ENCODE assay signal across 23 cellular contexts in genomic region chr2:11850082-11850481, GRCh38.
DNase-seq lines count a peak whose midpoint lies in the region; ATAC-seq and TF ChIP-seq lines count a peak whose summit lies in the region.
"Had no signal": no experiment of that assay in that cellular context is flagged by ENCODE, and none has a peak within 500 bp of the region (broad histone marks: within the 10 kb centered on the region; RNA-seq: fewer than 3 reads in every experiment).

No MANE protein-coding gene starts in this region.

- POLR2A ChIA-PET in WTC11 (lab: Charles Lee), result no interaction called here

- H3K4me2 ChIP-seq in BLaER1 treated with 17β-estradiol and CSF1 and Interleukin-3, amounts not matched to agents 10 nM and 100 nM, result peak overlapping the region in 7 of 11 experiments; percentile 2 to 40 (median 10); a peak in 7 of 22 replicates
- H3K4me2 ChIP-seq: SK-N-SH had no signal

- H3K27me3 Mint-ChIP-seq in WTC11 (ENCODE audit: low read depth), result no peaks in the 10 kb centered on the region
- H3K27me3 Mint-ChIP-seq in activated T-cell treated with anti-CD3 and anti-CD28 coated beads, Interleukin-2, amount 50 U/mL, for 24 hours, result peaks cover 8% of the 10 kb centered on the region

- peaks cover 11% of the 10 kb centered on the region for H3K4me1 Mint-ChIP-seq in WTC11
- H3K4me1 Mint-ChIP-seq in activated T-cell treated with anti-CD3 and anti-CD28 coated beads, Interleukin-2, amount 50 U/mL, for 24 hours (ENCODE audit: low read depth), result no peaks in the 10 kb centered on the region
- H3K4me1 Mint-ChIP-seq: CD4-positive, alpha-beta memory T cell had no signal

- no peak overlapping the region for H3K4me3 ChIP-seq in BLaER1 treated with 17β-estradiol and CSF1 and Interleukin-3, amounts not matched to agents 10 nM and 100 nM
- H3K4me3 ChIP-seq: K562, pancreas, sigmoid colon, suprapubic skin, uterus had no signal

- H3K9ac ChIP-seq in BLaER1 treated with 17β-estradiol and CSF1 and Interleukin-3, amounts not matched to agents 10 nM and 100 nM, result no peak overlapping the region
- H3K9ac ChIP-seq: SK-N-SH had no signal

- H3K4me3 Mint-ChIP-seq in WTC11, result no peak overlapping the region; the same call in 1 of the 2 replicates
- H3K4me3 Mint-ChIP-seq in activated T-cell treated with anti-CD3 and anti-CD28 coated beads, Interleukin-2, amount 50 U/mL, for 24 hours, result no peak overlapping the region
- H3K4me3 Mint-ChIP-seq: CD4-positive, alpha-beta memory T cell had no signal

- no peak overlapping the region for H3K27ac Mint-ChIP-seq in WTC11
- H3K27ac Mint-ChIP-seq in activated T-cell treated with anti-CD3 and anti-CD28 coated beads, Interleukin-2, amount 50 U/mL, for 24 hours, result no peak overlapping the region
- H3K27ac Mint-ChIP-seq: CD4-positive, alpha-beta memory T cell had no signal

- H3K36me3 Mint-ChIP-seq in WTC11, result peaks cover 19% of the 10 kb centered on the region
- no peaks in the 10 kb centered on the region for H3K36me3 Mint-ChIP-seq in activated T-cell treated with anti-CD3 and anti-CD28 coated beads, Interleukin-2, amount 50 U/mL, for 24 hours (ENCODE audit: low read depth)

- peaks cover 27 to 43% (median 33%) of the 10 kb centered on the region in 11 experiments for H3K9me3 ChIP-seq in BLaER1 treated with 17β-estradiol and CSF1 and Interleukin-3, amounts not matched to agents 10 nM and 100 nM (replicated peaks in 1 of 11)
- H3K9me3 ChIP-seq: pancreas, sigmoid colon, SK-N-SH, suprapubic skin, uterus had no signal

- no peak for TF ChIP-seq CTCF in WTC11 (IDR thresholded peaks at IDR 0.05)

- H3K9me3 Mint-ChIP-seq in WTC11, result peaks cover 30% of the 10 kb centered on the region
- H3K9me3 Mint-ChIP-seq in activated T-cell treated with anti-CD3 and anti-CD28 coated beads, Interleukin-2, amount 50 U/mL, for 24 hours, result peaks cover 7% of the 10 kb centered on the region

- H3K27ac ChIP-seq in BLaER1 treated with 17β-estradiol and CSF1 and Interleukin-3, amounts not matched to agents 10 nM and 100 nM, result no peak overlapping the region
- H3K27ac ChIP-seq: epithelial cell of prostate, pancreas, RWPE1, sigmoid colon, suprapubic skin, uterus, VCaP had no signal

- H3K27me3 ChIP-seq in BLaER1 treated with 17β-estradiol and CSF1 and Interleukin-3, amounts not matched to agents 10 nM and 100 nM, result peaks cover 0 to 37% (median 0%) of the 10 kb centered on the region in 11 experiments; a peak in 4 of 22 replicates
- H3K27me3 ChIP-seq: pancreas, sigmoid colon, suprapubic skin, uterus had no signal

- intact Hi-C loops in head of caudate nucleus (cut with DNase I), result no loop called here

- H3K36me3 ChIP-seq in BLaER1 treated with 17β-estradiol and CSF1 and Interleukin-3, amounts not matched to agents 10 nM and 100 nM, result 0 out of 22 replicates have a peak, but pooled peaks cover 0 to 3% (median 0%) of the 10 kb centered on the region in 11 experiments
- H3K36me3 ChIP-seq: pancreas, sigmoid colon, suprapubic skin, uterus had no signal

- DNase-seq in WTC11 (ENCODE audit: low spot score), result peak; percentile 21
- DNase-seq in head of caudate nucleus, result peak; percentile 63 to 92 (median 84)
- DNase-seq in occipital lobe (lab: John Stamatoyannopoulos, UW), result peak; percentile 69
- DNase-seq in stimulated activated CD4-positive, alpha-beta T cell treated with anti-CD3 and anti-CD28 coated beads, Interleukin-4, amount 100 ng/mL, for 4 hours, result no peak
- DNase-seq in activated T-cell treated with anti-CD3 and anti-CD28 coated beads, Interleukin-2, amount 50 U/mL, for 24 hours, result no peak
- DNase-seq: activated CD4-positive, alpha-beta T cell treated with anti-CD3 and anti-CD28 coated beads, Interleukin-2, amount 50 U/mL, for 1 hour; CD4-positive, alpha-beta memory T cell; DMS 273 treated with DMSO at 0.1 percent for 48 hours; NCI-H1436; NCI-H774; pancreas; sigmoid colon; SK-N-SH; uterus had no signal

- CTCF ChIA-PET in WTC11 (lab: Charles Lee), result interaction anchor here (1.2 to 2.2 kb wide), 4 partner anchors 14 to 246 kb away, joined by 3 to 8 read pairs (median 4); no protein-coding TSS in a partner anchor

- ATAC-seq in WTC11 (peak; percentile 34), HG03045 (IDR thresholded peaks at IDR 0.05; ENCODE audit: unreplicated experiment) (no peak), GM21737 (IDR thresholded peaks at IDR 0.05; ENCODE audit: unreplicated experiment) (no peak)
- ATAC-seq: HCT116, K562 had no signal

- no peaks in the 10 kb centered on the region for H4K20me1 ChIP-seq in BLaER1 treated with 17β-estradiol and CSF1 and Interleukin-3, amounts not matched to agents 10 nM and 100 nM

- peaks cover 16 to 37% (median 30%) of the 10 kb centered on the region in 10 experiments for H3K4me1 ChIP-seq in BLaER1 treated with 17β-estradiol and CSF1 and Interleukin-3, amounts not matched to agents 10 nM and 100 nM
- H3K4me1 ChIP-seq: pancreas, sigmoid colon, suprapubic skin, uterus had no signal

TF ChIP-seq in WTC11, 78 proteins besides CTCF, POLR2A, EP300 and RAD21:
- TF ChIP-seq FOXP4 (CRISPR knock-in tag; IDR thresholded peaks at IDR 0.05) (no peak), ZNF532 (CRISPR knock-in tag; IDR thresholded peaks at IDR 0.05; ENCODE audit: borderline replicate concordance) (no peak), MXD4 (CRISPR knock-in tag; IDR thresholded peaks at IDR 0.05; ENCODE audit: borderline replicate concordance) (no peak), NR1H2 (CRISPR knock-in tag; IDR thresholded peaks at IDR 0.05) (no peak), NFATC4 (CRISPR knock-in tag; IDR thresholded peaks at IDR 0.05) (no peak)
TF ChIP-seq in WTC11: peak in this region for 0.

Comparison
In these comparisons a context has a peak if more than half of its experiments do, and no peak if none do; other contexts are left out.
1. DNase-seq: peak in WTC11 (single experiment), head of caudate nucleus (42 of 42) and occipital lobe (single experiment); none in stimulated activated CD4-positive, alpha-beta T cell treated with anti-CD3 and anti-CD28 coated beads, Interleukin-4, amount 100 ng/mL, for 4 hours (0 of 2) and activated T-cell treated with anti-CD3 and anti-CD28 coated beads, Interleukin-2, amount 50 U/mL, for 24 hours (single experiment).